8 cellular contexts compared by ENCODE assay signal in the genomic region with DNA sequence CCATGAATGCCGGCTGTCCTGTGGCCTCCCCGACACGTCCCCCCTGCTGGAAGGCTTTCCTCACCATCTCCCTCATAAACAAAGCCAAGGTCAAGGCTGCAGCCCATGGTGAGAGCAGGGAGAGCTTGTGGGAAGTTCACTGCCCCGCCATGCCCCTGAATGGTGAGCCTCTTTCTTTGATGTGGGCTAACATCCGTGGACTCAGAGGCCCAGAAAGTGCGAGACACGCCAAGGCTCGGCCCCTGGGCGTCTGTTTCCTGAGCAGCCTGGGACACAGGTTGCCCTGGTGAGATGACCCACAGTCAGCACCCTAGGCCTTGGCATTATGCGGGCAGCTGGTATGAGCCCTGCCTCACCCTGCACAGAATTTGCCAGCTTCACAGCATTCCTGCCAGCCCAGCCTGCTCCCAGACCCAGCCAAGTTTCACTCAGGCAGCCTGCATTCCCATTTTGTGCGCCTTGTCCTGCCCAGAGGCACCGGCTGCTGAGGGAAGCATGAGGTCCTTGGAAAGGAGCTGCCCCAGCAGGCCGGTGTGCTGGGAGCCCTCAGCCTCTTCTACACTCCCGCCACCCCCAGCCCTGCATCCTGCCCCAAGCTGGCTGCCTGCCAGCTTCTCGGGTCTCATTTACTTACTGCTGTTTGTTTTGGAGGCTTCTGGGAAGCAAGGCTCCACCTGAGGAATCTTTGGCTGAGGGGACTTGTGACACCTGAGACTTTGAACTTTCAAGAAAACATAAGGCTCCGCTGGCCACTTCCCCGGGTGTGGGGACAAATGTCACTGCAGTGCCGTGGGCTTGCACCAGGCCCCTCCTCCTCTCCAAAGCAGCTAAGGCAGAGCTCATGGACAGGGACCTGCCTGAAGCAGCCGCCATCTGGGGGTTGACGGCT. TPM values are rescaled to one million over a fixed set of nuclear protein-coding genes. Genes with fewer than 3 reads are reported as not detected.
DNase-seq lines count a peak whose midpoint lies in the region; ATAC-seq and TF ChIP-seq lines count a peak whose summit lies in the region.

No MANE protein-coding gene starts in this region.

- peak; percentile 65 for DNase-seq in Daoy (ENCODE audit: low read depth)
- peak; percentile 7 for DNase-seq in NCI-H226
- peak; percentile 54 to 90 for DNase-seq in ascending aorta (ENCODE audit: low spot score in 2 of 2)
- no peak for DNase-seq in A673 (ENCODE audit: low spot score)
- no peak for DNase-seq in epidermal melanocyte (ENCODE audit: insufficient read length, low spot score)
- no peak for DNase-seq in AG20443 (ENCODE audit: low spot score)

- H3K4me3 ChIP-seq in ascending aorta (peak overlapping the region in 1 of 2 donors; percentile 1), liver (ENCODE audit: low read depth in 1 of 3, low read length in 3 of 3) (peak overlapping the region in 1 of 3 donors; percentile 10), A673 (ENCODE audit: low read depth, low read length, poor library complexity, severe bottlenecking) (no peak overlapping the region)

- peaks cover 5 to 16% of the 10 kb centered on the region in 2 donors for H3K4me1 ChIP-seq in ascending aorta
- peaks cover 11 to 45% (median 26%) of the 10 kb centered on the region in 4 donors for H3K4me1 ChIP-seq in liver (ENCODE audit: control insufficient read depth in 4 of 4, insufficient read depth in 4 of 4, low read length in 3 of 4)
- H3K4me1 ChIP-seq in A673 (ENCODE audit: insufficient read depth, low read length, poor library complexity, severe bottlenecking): peaks cover 4% of the 10 kb centered on the region

- H3K27ac ChIP-seq in ascending aorta (peak overlapping the region; percentile 78), liver (ENCODE audit: low read depth in 1 of 2, low read length in 2 of 2) (peak overlapping the region; percentile 72 to 77), A673 (ENCODE audit: low read depth, low read length, poor library complexity, severe bottlenecking) (no peak overlapping the region)

- TF ChIP-seq CTCF in ascending aorta (IDR thresholded peaks at IDR 0.05): no peak
- no peak for TF ChIP-seq CTCF in liver (IDR thresholded peaks at IDR 0.05; ENCODE audit: low read depth, low read length, missing input control)
- TF ChIP-seq CTCF in A673 (conservative IDR thresholded peaks at IDR 0.05; ENCODE audit: low read depth, low read length): no peak

- POLR2A ChIA-PET in A673 (lab: Charles Lee; ENCODE audit: low non-redundant PET): no interaction called here

- H3K36me3 ChIP-seq in ascending aorta (no peaks in the 10 kb centered on the region), liver (ENCODE audit: control insufficient read depth in 4 of 4, insufficient read depth in 3 of 4, low read depth in 1 of 4, low read length in 3 of 4) (no peaks in the 10 kb centered on the region), A673 (ENCODE audit: insufficient read depth, low read length, poor library complexity, severe bottlenecking) (no peaks in the 10 kb centered on the region)

- 18% methylated on average over 20 of the region's 20 CpGs for WGBS in liver

- CTCF ChIA-PET in A673 (lab: Charles Lee): no interaction called here

- H3K27me3 ChIP-seq in ascending aorta (no peaks in the 10 kb centered on the region), liver (ENCODE audit: control insufficient read depth in 4 of 4, insufficient read depth in 4 of 4, low read length in 3 of 4) (no peaks in the 10 kb centered on the region), A673 (replicated peaks; ENCODE audit: insufficient read depth, low read depth, low read length, poor library complexity) (no peaks in the 10 kb centered on the region)

- no peak for ATAC-seq in HG02588 (IDR thresholded peaks at IDR 0.05; ENCODE audit: unreplicated experiment)

- H3K9ac ChIP-seq in liver (ENCODE audit: low read depth in 1 of 2, low read length in 2 of 2): peak overlapping the region in 1 of 2 donors; percentile 1

- intact Hi-C loops in ascending aorta (cut with DNase I) (loop anchor here (2.0 to 10.0 kb wide), 3 partner anchors 27 to 389 kb away; a partner anchor contains a TSS), A673 (cut with micrococcal nuclease; ENCODE audit: unreplicated experiment) (no loop called here)

- no peak for TF ChIP-seq RAD21 in liver (IDR thresholded peaks at IDR 0.05)

- BruUV-seq in A673 (replicated peaks; lab: Mats Ljungman, UMichigan): no TSS peak

- H3K9me3 ChIP-seq in ascending aorta: no peaks in the 10 kb centered on the region
- H3K9me3 ChIP-seq in liver (ENCODE audit: control insufficient read depth in 4 of 4, low read length in 3 of 4): no peaks in the 10 kb centered on the region
- H3K9me3 ChIP-seq in A673 (ENCODE audit: low read depth, low read length, poor library complexity, severe bottlenecking): no peaks in the 10 kb centered on the region

TF ChIP-seq in liver, 16 proteins besides CTCF, POLR2A, EP300 and RAD21:
- TF ChIP-seq EGR1 (IDR thresholded peaks at IDR 0.05; ENCODE audit: low read depth in 2 of 2) (no peak), NR2F2 (IDR thresholded peaks at IDR 0.05) (no peak), FOXA1 (IDR thresholded peaks at IDR 0.05) (no peak), RXRA (IDR thresholded peaks at IDR 0.05) (peak in 1 of 2 donors; percentile 69), FOXA2 (IDR thresholded peaks at IDR 0.05) (no peak), YY1 (IDR thresholded peaks at IDR 0.05) (peak; percentile 74), JUND (IDR thresholded peaks at IDR 0.05) (peak in 1 of 2 donors; percentile 20), HNF4G (IDR thresholded peaks at IDR 0.05) (no peak), TAF1 (conservative IDR thresholded peaks at IDR 0.05) (no peak), SP1 (IDR thresholded peaks at IDR 0.05) (peak; percentile 44), HNF4A (conservative IDR thresholded peaks at IDR 0.05) (peak; percentile 15 to 61), GABPA (IDR thresholded peaks at IDR 0.05 in 1 of 2, conservative IDR thresholded peaks at IDR 0.05 in 1 of 2) (no peak)
- TF ChIP-seq, protein P1, sequence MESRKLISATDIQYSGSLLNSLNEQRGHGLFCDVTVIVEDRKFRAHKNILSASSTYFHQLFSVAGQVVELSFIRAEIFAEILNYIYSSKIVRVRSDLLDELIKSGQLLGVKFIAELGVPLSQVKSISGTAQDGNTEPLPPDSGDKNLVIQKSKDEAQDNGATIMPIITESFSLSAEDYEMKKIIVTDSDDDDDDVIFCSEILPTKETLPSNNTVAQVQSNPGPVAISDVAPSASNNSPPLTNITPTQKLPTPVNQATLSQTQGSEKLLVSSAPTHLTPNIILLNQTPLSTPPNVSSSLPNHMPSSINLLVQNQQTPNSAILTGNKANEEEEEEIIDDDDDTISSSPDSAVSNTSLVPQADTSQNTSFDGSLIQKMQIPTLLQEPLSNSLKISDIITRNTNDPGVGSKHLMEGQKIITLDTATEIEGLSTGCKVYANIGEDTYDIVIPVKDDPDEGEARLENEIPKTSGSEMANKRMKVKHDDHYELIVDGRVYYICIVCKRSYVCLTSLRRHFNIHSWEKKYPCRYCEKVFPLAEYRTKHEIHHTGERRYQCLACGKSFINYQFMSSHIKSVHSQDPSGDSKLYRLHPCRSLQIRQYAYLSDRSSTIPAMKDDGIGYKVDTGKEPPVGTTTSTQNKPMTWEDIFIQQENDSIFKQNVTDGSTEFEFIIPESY (IDR thresholded peaks at IDR 0.05): no peak
- TF ChIP-seq, protein P2, sequence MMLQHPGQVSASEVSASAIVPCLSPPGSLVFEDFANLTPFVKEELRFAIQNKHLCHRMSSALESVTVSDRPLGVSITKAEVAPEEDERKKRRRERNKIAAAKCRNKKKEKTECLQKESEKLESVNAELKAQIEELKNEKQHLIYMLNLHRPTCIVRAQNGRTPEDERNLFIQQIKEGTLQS (IDR thresholded peaks at IDR 0.05): no peak
- TF ChIP-seq, protein P3, sequence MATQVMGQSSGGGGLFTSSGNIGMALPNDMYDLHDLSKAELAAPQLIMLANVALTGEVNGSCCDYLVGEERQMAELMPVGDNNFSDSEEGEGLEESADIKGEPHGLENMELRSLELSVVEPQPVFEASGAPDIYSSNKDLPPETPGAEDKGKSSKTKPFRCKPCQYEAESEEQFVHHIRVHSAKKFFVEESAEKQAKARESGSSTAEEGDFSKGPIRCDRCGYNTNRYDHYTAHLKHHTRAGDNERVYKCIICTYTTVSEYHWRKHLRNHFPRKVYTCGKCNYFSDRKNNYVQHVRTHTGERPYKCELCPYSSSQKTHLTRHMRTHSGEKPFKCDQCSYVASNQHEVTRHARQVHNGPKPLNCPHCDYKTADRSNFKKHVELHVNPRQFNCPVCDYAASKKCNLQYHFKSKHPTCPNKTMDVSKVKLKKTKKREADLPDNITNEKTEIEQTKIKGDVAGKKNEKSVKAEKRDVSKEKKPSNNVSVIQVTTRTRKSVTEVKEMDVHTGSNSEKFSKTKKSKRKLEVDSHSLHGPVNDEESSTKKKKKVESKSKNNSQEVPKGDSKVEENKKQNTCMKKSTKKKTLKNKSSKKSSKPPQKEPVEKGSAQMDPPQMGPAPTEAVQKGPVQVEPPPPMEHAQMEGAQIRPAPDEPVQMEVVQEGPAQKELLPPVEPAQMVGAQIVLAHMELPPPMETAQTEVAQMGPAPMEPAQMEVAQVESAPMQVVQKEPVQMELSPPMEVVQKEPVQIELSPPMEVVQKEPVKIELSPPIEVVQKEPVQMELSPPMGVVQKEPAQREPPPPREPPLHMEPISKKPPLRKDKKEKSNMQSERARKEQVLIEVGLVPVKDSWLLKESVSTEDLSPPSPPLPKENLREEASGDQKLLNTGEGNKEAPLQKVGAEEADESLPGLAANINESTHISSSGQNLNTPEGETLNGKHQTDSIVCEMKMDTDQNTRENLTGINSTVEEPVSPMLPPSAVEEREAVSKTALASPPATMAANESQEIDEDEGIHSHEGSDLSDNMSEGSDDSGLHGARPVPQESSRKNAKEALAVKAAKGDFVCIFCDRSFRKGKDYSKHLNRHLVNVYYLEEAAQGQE (IDR thresholded peaks at IDR 0.05): peak; percentile 19
- TF ChIP-seq, protein P4, sequence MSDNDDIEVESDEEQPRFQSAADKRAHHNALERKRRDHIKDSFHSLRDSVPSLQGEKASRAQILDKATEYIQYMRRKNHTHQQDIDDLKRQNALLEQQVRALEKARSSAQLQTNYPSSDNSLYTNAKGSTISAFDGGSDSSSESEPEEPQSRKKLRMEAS (IDR thresholded peaks at IDR 0.05): no peak
TF ChIP-seq in liver: peak in this region for 6.

RNA-seq across cellular contexts. Expression of a gene that starts 31.9 kb away (rescaled TPM):
- total RNA-seq in Daoy (2014; rRNA removed; shearing (Covaris generic)): 97.8 and 151 TPM in 2 replicates
- not detected for total RNA-seq in ascending aorta
- 10 to 100 TPM in 1 of 2 donors, not detected in 1; 25.7 TPM for total RNA-seq in liver
- polyA plus RNA-seq in liver: 1 to 10 TPM in 1 of 2 donors, under 1 TPM in 1; 0.29 to 1.3 TPM
- total RNA-seq in A673 (2021): 45.7 and 48.8 TPM in 2 replicates

Comparison
In these comparisons a context has a peak if more than half of its experiments do, and no peak if none do; other contexts are left out.
1. DNase-seq: peak in Daoy (single experiment), NCI-H226 (single experiment) and ascending aorta (2 of 2); none in A673 (single experiment), epidermal melanocyte (single experiment) and AG20443 (single experiment).